In the genomic region with DNA sequence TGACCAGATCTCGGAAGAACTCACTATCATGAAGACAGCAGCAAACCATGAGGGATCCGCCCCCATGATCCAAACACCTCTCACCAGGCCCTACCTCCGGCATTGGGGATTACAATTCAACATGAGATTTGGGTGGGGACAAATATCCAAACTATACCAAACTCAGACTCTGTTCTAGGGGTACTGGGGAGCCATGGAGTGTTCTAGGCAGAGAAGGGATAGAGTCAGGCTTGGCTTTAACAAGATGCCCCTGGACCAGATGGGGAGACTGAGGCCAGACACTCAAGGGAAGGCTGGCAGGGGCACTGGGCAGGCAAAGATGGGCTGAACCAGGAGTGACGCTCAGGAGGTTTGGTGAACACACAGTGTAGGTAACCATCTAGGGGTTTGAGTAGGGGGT, we compare ENCODE assay signal across 17 cellular contexts. TPM values are rescaled to one million over a fixed set of nuclear protein-coding genes. Genes with fewer than 3 reads are reported as not detected.
"Had no signal": no experiment of that assay in that cellular context is flagged by ENCODE, and none has a peak within 500 bp of the region (broad histone marks: within the 10 kb centered on the region; RNA-seq: fewer than 3 reads in every experiment).

No MANE protein-coding gene starts in this region.

- H3K27ac Mint-ChIP-seq: endodermal cell had no signal

- H3K27me3 Mint-ChIP-seq: natural killer cell treated with Interleukin-12 subunit alpha and Interleukin-12 subunit beta and Interleukin-15 and Interleukin-18, amount 100 ng/mL, for 72 hours had no signal

- H3K9me3 Mint-ChIP-seq: endodermal cell; natural killer cell treated with Interleukin-12 subunit alpha and Interleukin-12 subunit beta and Interleukin-15 and Interleukin-18, amount 100 ng/mL, for 72 hours had no signal

- ATAC-seq: foreskin keratinocyte; left colon; lower lobe of right lung; natural killer cell treated with Interleukin-12 subunit alpha and Interleukin-12 subunit beta and Interleukin-15 and Interleukin-18, amount 100 ng/mL, for 72 hours; sciatic nerve had no signal

- H3K4me3 Mint-ChIP-seq: endodermal cell; natural killer cell treated with Interleukin-12 subunit alpha and Interleukin-12 subunit beta and Interleukin-15 and Interleukin-18, amount 100 ng/mL, for 72 hours had no signal

- H3K4me1 Mint-ChIP-seq: endodermal cell had no signal

- DNase-seq: activated CD4-positive, alpha-beta T cell treated with anti-CD3 and anti-CD28 coated beads, Interleukin-2, amount 50 U/mL, for 4 hours; activated naive CD4-positive, alpha-beta T cell treated with Interleukin-2 at 50 U/mL for 16 hours; amniotic stem cell; endodermal cell; foreskin keratinocyte; islet precursor cell; left colon; lower lobe of right lung; stimulated activated CD4-positive, alpha-beta T cell treated with anti-CD3 and anti-CD28 coated beads, Interleukin-4, amount 100 ng/mL, for 24 hours; stimulated activated naive CD4-positive, alpha-beta T cell; T-helper 2 cell; thyroid gland; WERI-Rb-1 had no signal

RNA-seq across cellular contexts. Expression of gene HPN, which starts 23.1 kb away (rescaled TPM):
- total RNA-seq: dermis microvascular lymphatic vessel endothelial cell, foreskin keratinocyte, urinary bladder had no signal
